1 cellular context compared by ENCODE assay signal in genomic region chr15:48358681-48359152, GRCh38.
TF ChIP-seq lines count a peak whose summit lies in the region.

No MANE protein-coding gene starts in this region.

TF ChIP-seq in HEK293T, 16 proteins besides CTCF, POLR2A, EP300 and RAD21:
- TF ChIP-seq ELF4 (IDR thresholded peaks at IDR 0.05) (no peak), L3MBTL2 (conservative IDR thresholded peaks at IDR 0.05) (no peak), TARDBP (IDR thresholded peaks at IDR 0.05) (no peak), SP1 (IDR thresholded peaks at IDR 0.05) (no peak), FOXK2 (IDR thresholded peaks at IDR 0.05) (no peak), ZNF384 (IDR thresholded peaks at IDR 0.05) (no peak), FOXM1 (IDR thresholded peaks at IDR 0.05; ENCODE audit: borderline replicate concordance) (no peak), CTBP1 (IDR thresholded peaks at IDR 0.05; ENCODE audit: borderline replicate concordance) (no peak), LEF1 (IDR thresholded peaks at IDR 0.05; ENCODE audit: borderline replicate concordance) (no peak), HDGF (IDR thresholded peaks at IDR 0.05; ENCODE audit: borderline replicate concordance) (no peak)
